Comparison of ENCODE assay signal across 1 cellular context in genomic region chr3:148202386-148202785, GRCh38.
TF ChIP-seq lines count a peak whose summit lies in the region.

No MANE protein-coding gene starts in this region.

TF ChIP-seq in WTC11, 78 proteins besides CTCF, POLR2A, EP300 and RAD21 (continued from another document):
- TF ChIP-seq IRF2 (CRISPR knock-in tag; IDR thresholded peaks at IDR 0.05; ENCODE audit: borderline replicate concordance, low read depth) (no peak), PRDM15 (CRISPR knock-in tag; IDR thresholded peaks at IDR 0.05) (no peak), NFE2L1 (CRISPR knock-in tag; IDR thresholded peaks at IDR 0.05) (no peak), HMGA2 (CRISPR knock-in tag; IDR thresholded peaks at IDR 0.05) (no peak), ETV6 (CRISPR knock-in tag; IDR thresholded peaks at IDR 0.05) (no peak), SMAD4 (CRISPR knock-in tag; IDR thresholded peaks at IDR 0.05) (no peak), ATF1 (CRISPR knock-in tag; IDR thresholded peaks at IDR 0.05) (no peak)
